In the genomic region with DNA sequence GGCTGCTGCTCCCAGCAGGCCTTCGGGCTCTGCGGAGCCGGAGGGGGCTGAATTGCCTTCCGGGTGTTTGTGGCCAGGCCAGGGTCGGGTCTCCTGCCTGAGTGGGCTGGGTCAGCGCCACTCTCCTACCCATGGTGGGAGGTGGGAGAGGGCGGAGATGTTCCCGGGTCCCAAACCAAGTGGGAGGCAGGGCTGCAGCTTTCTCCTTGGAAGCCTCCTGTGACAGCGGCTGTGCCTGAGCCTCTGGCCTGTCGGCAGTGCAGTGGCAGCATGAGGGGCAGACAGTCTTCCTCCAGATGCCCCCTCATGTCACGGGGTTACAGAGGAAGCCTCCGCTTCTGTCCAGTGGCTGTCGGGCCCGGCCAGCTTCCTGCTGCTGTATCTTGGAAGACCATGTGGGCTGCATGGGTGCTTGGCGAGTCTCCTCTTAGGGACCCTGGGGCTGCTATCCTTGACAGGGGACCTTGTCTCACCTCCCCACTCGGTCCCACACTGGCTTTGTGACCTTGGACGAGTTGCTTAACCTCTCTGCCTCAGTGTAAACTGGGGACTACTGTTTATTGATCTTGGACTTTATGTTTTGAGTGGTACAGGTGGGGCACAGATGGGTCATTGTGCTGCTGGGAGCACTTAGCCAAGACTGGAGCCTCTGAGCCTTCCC, we compare ENCODE assay signal across 8 cellular contexts. TPM values are rescaled to one million over a fixed set of nuclear protein-coding genes. Genes with fewer than 3 reads are reported as not detected.
A peak's percentile ranks its signal among the peaks of the same experiment; 100 is the strongest.
DNase-seq lines count a peak whose midpoint lies in the region; ATAC-seq and FAIRE-seq lines count a peak whose summit lies in the region.

No MANE protein-coding gene starts in this region.

- H3K4me1 ChIP-seq in GM23248 (ENCODE audit: insufficient read depth) (peaks cover 42% of the 10 kb centered on the region), skeletal muscle satellite cell (ENCODE audit: control insufficient read depth, insufficient read depth, low read length) (peaks cover 55% of the 10 kb centered on the region)

- H3K36me3 ChIP-seq in GM23248 (ENCODE audit: low read depth) (no peaks in the 10 kb centered on the region), skeletal muscle satellite cell (ENCODE audit: insufficient read depth, low read length) (peaks cover 32% of the 10 kb centered on the region)

- ATAC-seq in left ventricle myocardium superior (no peak), HG03457 (IDR thresholded peaks at IDR 0.05; ENCODE audit: unreplicated experiment) (no peak)

- H2AFZ ChIP-seq in GM23248, result no peak overlapping the region

- peaks cover 58% of the 10 kb centered on the region for H3K4me1 Mint-ChIP-seq in activated naive CD8-positive, alpha-beta T cell (ENCODE audit: low read depth)

- intact Hi-C loops in left ventricle myocardium superior (cut with micrococcal nuclease), result no loop called here

- no peaks in the 10 kb centered on the region for H3K27me3 Mint-ChIP-seq in activated naive CD8-positive, alpha-beta T cell

- H3K9me2 ChIP-seq in GM23248 (ENCODE audit: insufficient read depth), result no peaks in the 10 kb centered on the region

- DNase-seq in GM23248 (peak; percentile 51), left ventricle myocardium superior (peak; percentile 34), NAMALWA (ENCODE audit: low spot score) (no peak), urothelium cell line (ENCODE audit: low spot score) (no peak), GM19239 (ENCODE audit: insufficient read length, low spot score) (no peak)

- H3K4me3 ChIP-seq in GM23248 (peak overlapping the region; percentile 90), skeletal muscle satellite cell (ENCODE audit: low read length) (peak overlapping the region; percentile 92)

- peaks cover 26% of the 10 kb centered on the region for H3F3A ChIP-seq in GM23248 (ENCODE audit: insufficient read depth)

- H3K4me3 Mint-ChIP-seq in activated naive CD8-positive, alpha-beta T cell, result peak overlapping the region; percentile 95

- H3K9ac ChIP-seq in GM23248, result peak overlapping the region; percentile 97
- peak overlapping the region; percentile 90 for H3K9ac ChIP-seq in skeletal muscle satellite cell (ENCODE audit: low read depth, low read length)

- in situ Hi-C loops in GM23248 (cut with MboI), result no loop called here

- H3K9me3 Mint-ChIP-seq in activated naive CD8-positive, alpha-beta T cell (ENCODE audit: low read depth), result no peaks in the 10 kb centered on the region

- no peaks in the 10 kb centered on the region for H3K9me3 ChIP-seq in GM23248 (ENCODE audit: low read depth)
- H3K9me3 ChIP-seq in skeletal muscle satellite cell (replicated peaks; ENCODE audit: low read length), result no peaks in the 10 kb centered on the region

- no peak for FAIRE-seq in urothelium cell line (lab: Jason Lieb, UNC)
- no peak for FAIRE-seq in GM19239 (lab: Jason Lieb, UNC)

- peak overlapping the region; percentile 93 for H3K4me2 ChIP-seq in GM23248 (ENCODE audit: unreplicated experiment)
- H3K4me2 ChIP-seq in skeletal muscle satellite cell (ENCODE audit: low read length), result peak overlapping the region; percentile 97

- no peaks in the 10 kb centered on the region for H3K27me3 ChIP-seq in GM23248 (replicated peaks; ENCODE audit: insufficient read depth)
- no peaks in the 10 kb centered on the region for H3K27me3 ChIP-seq in skeletal muscle satellite cell (ENCODE audit: control insufficient read depth, insufficient read depth, low read length)

- WGBS in GM23248 (ENCODE audit: low coverage in 1 of 2, low lambda C conversion rate in 2 of 2, missing lambda C conversion rate in 2 of 2), 2 experiments, result 2 to 4% methylated on average over 16 to 17 of the region's 17 CpGs

- no peaks in the 10 kb centered on the region for H3K36me3 Mint-ChIP-seq in activated naive CD8-positive, alpha-beta T cell

- peak overlapping the region; percentile 96 for H3K27ac ChIP-seq in GM23248

- H3K27ac Mint-ChIP-seq in activated naive CD8-positive, alpha-beta T cell, result peak overlapping the region; percentile 89

- H4K20me1 ChIP-seq in GM23248 (ENCODE audit: insufficient read depth), result peaks cover 8% of the 10 kb centered on the region; the same call in 1 of the 2 replicates

- peaks cover 85% of the 10 kb centered on the region for H3K79me2 ChIP-seq in GM23248 (ENCODE audit: insufficient read depth)

RNA-seq across cellular contexts. Expression of a gene that starts 4.3 kb away (rescaled TPM):
- total RNA-seq in GM23248 (2014; rRNA removed; shearing (Covaris generic)), result 23.1 and 26.8 TPM in 2 replicates
- 3.8 and 4.0 TPM in 2 replicates for polyA plus RNA-seq in GM23248 (2016; fragmentation: Nextera tagmentation; extraction: Ambion mirVana)
- total RNA-seq in left ventricle myocardium superior, result 35.3 TPM
- total RNA-seq in skeletal muscle satellite cell (2012; rRNA removed), result 16.7 and 24.0 TPM in 2 replicates

RNA-seq across cellular contexts. Expression of a gene that starts 37.8 kb away (rescaled TPM):
- total RNA-seq in GM23248 (2014; rRNA removed; shearing (Covaris generic)), result 33.4 and 34.5 TPM in 2 replicates
- polyA plus RNA-seq in GM23248 (2016; fragmentation: Nextera tagmentation; extraction: Ambion mirVana), result 122 and 127 TPM in 2 replicates
- total RNA-seq in left ventricle myocardium superior, result 38.4 TPM
- 14.2 and 22.3 TPM in 2 replicates for total RNA-seq in skeletal muscle satellite cell (2012; rRNA removed)

Comparison
In these comparisons a context has a peak if more than half of its experiments do, and no peak if none do; other contexts are left out.
1. DNase-seq: peak in GM23248 (single experiment) and left ventricle myocardium superior (single experiment); none in NAMALWA (single experiment), urothelium cell line (single experiment) and GM19239 (single experiment).